18 cellular contexts compared by ENCODE assay signal in genomic region chr13:40522234-40522633, GRCh38.
DNase-seq lines count a peak whose midpoint lies in the region; ATAC-seq and TF ChIP-seq lines count a peak whose summit lies in the region.
"Had no signal": no experiment of that assay in that cellular context is flagged by ENCODE, and none has a peak within 500 bp of the region (broad histone marks: within the 10 kb centered on the region; RNA-seq: fewer than 3 reads in every experiment).

No MANE protein-coding gene starts in this region.

- peak overlapping the region; percentile 64 for H3K27ac Mint-ChIP-seq in activated CD4-positive, alpha-beta T cell treated with anti-CD3 and anti-CD28 coated beads for 36 hours
- peak overlapping the region; percentile 62 for H3K27ac Mint-ChIP-seq in stimulated activated naive CD8-positive, alpha-beta T cell treated with anti-CD3 and anti-CD28 coated beads, Interleukin-15, Interleukin-2, amounts not matched to agents 100 ng/mL and 50 ng/mL, for 24 hours
- H3K27ac Mint-ChIP-seq: CD14-positive monocyte had no signal

- no peak overlapping the region for H3K4me3 ChIP-seq in right lobe of liver

- no peak for TF ChIP-seq CTCF in right lobe of liver (IDR thresholded peaks at IDR 0.05)
- no peak for TF ChIP-seq CTCF in GM10248 (IDR thresholded peaks at IDR 0.05; ENCODE audit: control extremely low read depth, extremely low read depth, low read depth, missing control alignments)

- no peak overlapping the region for H3K4me3 Mint-ChIP-seq in activated CD4-positive, alpha-beta T cell treated with anti-CD3 and anti-CD28 coated beads for 36 hours
- no peak overlapping the region for H3K4me3 Mint-ChIP-seq in stimulated activated naive CD8-positive, alpha-beta T cell treated with anti-CD3 and anti-CD28 coated beads, Interleukin-15, Interleukin-2, amounts not matched to agents 100 ng/mL and 50 ng/mL, for 24 hours
- H3K4me3 Mint-ChIP-seq: CD14-positive monocyte had no signal

- POLR2A ChIA-PET in activated CD4-positive, alpha-beta T cell treated with anti-CD3 and anti-CD28 coated beads for 36 hours (lab: Charles Lee), result no interaction called here
- POLR2A ChIA-PET in GM10248 (lab: Yijun Ruan, JAX), result no interaction called here

- peaks cover 4% of the 10 kb centered on the region for H3K9me3 Mint-ChIP-seq in activated CD4-positive, alpha-beta T cell treated with anti-CD3 and anti-CD28 coated beads for 36 hours (ENCODE audit: low read depth)
- H3K9me3 Mint-ChIP-seq in stimulated activated naive CD8-positive, alpha-beta T cell treated with anti-CD3 and anti-CD28 coated beads, Interleukin-15, Interleukin-2, amounts not matched to agents 100 ng/mL and 50 ng/mL, for 24 hours, result no peaks in the 10 kb centered on the region

- H3K36me3 Mint-ChIP-seq in activated CD4-positive, alpha-beta T cell treated with anti-CD3 and anti-CD28 coated beads for 36 hours (ENCODE audit: low read depth), result no peaks in the 10 kb centered on the region
- H3K36me3 Mint-ChIP-seq in stimulated activated naive CD8-positive, alpha-beta T cell treated with anti-CD3 and anti-CD28 coated beads, Interleukin-15, Interleukin-2, amounts not matched to agents 100 ng/mL and 50 ng/mL, for 24 hours (ENCODE audit: low read depth), result no peaks in the 10 kb centered on the region
- H3K36me3 Mint-ChIP-seq: CD14-positive monocyte had no signal

- WGBS in right lobe of liver (ENCODE audit: insufficient coverage, low coverage, low lambda C conversion rate, missing lambda C conversion rate), result 93% methylated on average over 2 of the region's 2 CpGs

- H3K27me3 ChIP-seq in right lobe of liver, result no peaks in the 10 kb centered on the region

- ATAC-seq in activated CD4-positive, alpha-beta T cell treated with anti-CD3 and anti-CD28 coated beads for 36 hours, result no peak
- no peak for ATAC-seq in stimulated activated naive CD8-positive, alpha-beta T cell treated with anti-CD3 and anti-CD28 coated beads, Interleukin-15, Interleukin-2, amounts not matched to agents 100 U/mL and 50 U/mL, for 24 hours
- ATAC-seq in right lobe of liver, result no peak

- no peaks in the 10 kb centered on the region for H3K9me3 ChIP-seq in right lobe of liver

- no peak for TF ChIP-seq POLR2A in right lobe of liver (IDR thresholded peaks at IDR 0.05)

- no peaks in the 10 kb centered on the region for H3K36me3 ChIP-seq in right lobe of liver

- H3K4me1 Mint-ChIP-seq in activated CD4-positive, alpha-beta T cell treated with anti-CD3 and anti-CD28 coated beads for 36 hours, result peaks cover 55% of the 10 kb centered on the region
- H3K4me1 Mint-ChIP-seq in stimulated activated naive CD8-positive, alpha-beta T cell treated with anti-CD3 and anti-CD28 coated beads, Interleukin-15, Interleukin-2, amounts not matched to agents 100 ng/mL and 50 ng/mL, for 24 hours (ENCODE audit: low read depth), result peaks cover 67% of the 10 kb centered on the region

- no peak for DNase-seq in activated CD4-positive, alpha-beta T cell treated with anti-CD3 and anti-CD28 coated beads for 36 hours
- DNase-seq in activated CD4-positive, alpha-beta T cell treated with anti-CD3 and anti-CD28 coated beads, Interleukin-2, amount 50 U/mL, for 1 hour, result no peak
- no peak for DNase-seq in stimulated activated naive CD8-positive, alpha-beta T cell treated with anti-CD3 and anti-CD28 coated beads, Interleukin-15, Interleukin-2, amounts not matched to agents 100 U/mL and 50 U/mL, for 24 hours
- DNase-seq in caudate nucleus (lab: John Stamatoyannopoulos, UW) (peak in 1 of 61 donors; percentile 26), right lobe of liver (no peak), GM10248 (ENCODE audit: extremely low spot score) (no peak), D341Med (ENCODE audit: low spot score) (no peak)
- DNase-seq: 8988T, DMS79 treated with DMSO at 0.1 percent for 48 hours, GOT3, NCI-H1105, NCI-H2081, NCI-H2171 treated with DMSO at 0.1 percent for 48 hours, NCI-H446 treated with DMSO at 0.1 percent for 48 hours, NCI-H69, SHP77 had no signal

- H3K27ac ChIP-seq in caudate nucleus (ENCODE audit: low read depth, low read length) (peak overlapping the region; percentile 59), right lobe of liver (no peak overlapping the region)

- no peaks in the 10 kb centered on the region for H3K27me3 Mint-ChIP-seq in activated CD4-positive, alpha-beta T cell treated with anti-CD3 and anti-CD28 coated beads for 36 hours
- no peaks in the 10 kb centered on the region for H3K27me3 Mint-ChIP-seq in stimulated activated naive CD8-positive, alpha-beta T cell treated with anti-CD3 and anti-CD28 coated beads, Interleukin-15, Interleukin-2, amounts not matched to agents 100 ng/mL and 50 ng/mL, for 24 hours

- intact Hi-C loops in activated CD4-positive, alpha-beta T cell treated with anti-CD3 and anti-CD28 coated beads for 36 hours (cut with DNase I, micrococcal nuclease), result loop anchor here in 1 of 2 experiments (2.0 kb wide), 1 partner anchor 27 kb away; no protein-coding TSS in a partner anchor
- intact Hi-C loops in right lobe of liver (cut with DNase I), result no loop called here

- CTCF ChIA-PET in activated CD4-positive, alpha-beta T cell treated with anti-CD3 and anti-CD28 coated beads for 36 hours (lab: Charles Lee), result no interaction called here
- CTCF ChIA-PET in GM10248 (lab: Yijun Ruan, JAX), result no interaction called here

- H3K4me1 ChIP-seq in right lobe of liver, result peaks cover 0 to 22% (median 0%) of the 10 kb centered on the region in 4 donors
